Comparison of ENCODE assay signal across 19 cellular contexts in the genomic region with DNA sequence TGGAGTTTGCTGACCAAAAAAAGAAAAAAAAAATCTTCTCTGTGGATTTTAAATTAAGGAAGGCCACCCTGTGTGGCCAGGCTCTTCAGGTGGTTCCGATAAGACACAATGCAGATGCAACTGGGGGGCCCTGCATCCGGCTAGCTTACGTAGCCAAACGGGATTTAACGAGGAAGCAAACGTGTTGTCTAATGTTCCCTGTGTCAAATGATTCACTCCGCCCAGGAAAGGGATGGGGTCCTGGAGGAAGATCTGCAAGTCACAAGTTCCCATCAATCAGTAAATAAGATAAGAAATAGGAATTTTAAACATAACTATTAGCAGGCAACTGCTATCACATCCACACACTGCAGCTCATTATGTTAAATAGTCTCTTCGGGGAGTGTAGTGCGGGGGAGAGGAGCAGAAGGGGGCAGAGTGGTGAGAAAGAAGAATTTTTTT.
DNase-seq lines count a peak whose midpoint lies in the region; ATAC-seq, FAIRE-seq and TF ChIP-seq lines count a peak whose summit lies in the region.
"Had no signal": no experiment of that assay in that cellular context is flagged by ENCODE, and none has a peak within 500 bp of the region (broad histone marks: within the 10 kb centered on the region; RNA-seq: fewer than 3 reads in every experiment).

No MANE protein-coding gene starts in this region.

- ATAC-seq in foreskin keratinocyte = no peak
- ATAC-seq: Right ventricle myocardium inferior had no signal

- TF ChIP-seq POLR2A in endothelial cell of umbilical vein (IDR thresholded peaks at IDR 0.05; ENCODE audit: low read depth, low read length) = no peak

- H3K36me3 ChIP-seq in BLaER1 treated with 17β-estradiol and CSF1 and Interleukin-3, amounts not matched to agents 10 nM and 100 nM = no peaks in the 10 kb centered on the region
- H3K36me3 ChIP-seq in OCI-LY3 (replicated peaks; ENCODE audit: low read depth, low read length) (no peaks in the 10 kb centered on the region), endothelial cell of umbilical vein (ENCODE audit: control insufficient read depth in 2 of 2, extremely low read depth in 1 of 2, insufficient read depth in 2 of 2, low read length in 2 of 2) (no peaks in the 10 kb centered on the region), neural cell (ENCODE audit: insufficient read depth, low read length) (no peaks in the 10 kb centered on the region), right atrium auricular region (no peaks in the 10 kb centered on the region), Karpas-422 (ENCODE audit: insufficient read depth, low read length) (no peaks in the 10 kb centered on the region)
- H3K36me3 ChIP-seq: cardiac muscle cell, HAP-1 had no signal

- POLR2A ChIA-PET in endothelial cell of umbilical vein (lab: Charles Lee) = no interaction called here

- peaks cover 27 to 35% (median 30%) of the 10 kb centered on the region in 10 experiments for H3K4me1 ChIP-seq in BLaER1 treated with 17β-estradiol and CSF1 and Interleukin-3, amounts not matched to agents 10 nM and 100 nM
- peaks cover 52% of the 10 kb centered on the region for H3K4me1 ChIP-seq in OCI-LY3 (ENCODE audit: low read length)
- H3K4me1 ChIP-seq in endothelial cell of umbilical vein (ENCODE audit: control insufficient read depth, extremely low read depth, insufficient read depth, low read length) = peaks cover 16% of the 10 kb centered on the region
- no peaks in the 10 kb centered on the region for H3K4me1 ChIP-seq in right atrium auricular region
- H3K4me1 ChIP-seq in foreskin keratinocyte = peaks cover 13% of the 10 kb centered on the region
- 0 out of 2 replicates have a peak, but pooled peaks cover 3% of the 10 kb centered on the region for H3K4me1 ChIP-seq in Karpas-422 (ENCODE audit: low read length)
- H3K4me1 ChIP-seq: parathyroid adenoma had no signal

- no peaks in the 10 kb centered on the region for H4K20me1 ChIP-seq in BLaER1 treated with 17β-estradiol and CSF1 and Interleukin-3, amounts not matched to agents 10 nM and 100 nM
- H4K20me1 ChIP-seq in OCI-LY3 (ENCODE audit: insufficient read depth, low read length) (peaks cover 93% of the 10 kb centered on the region), endothelial cell of umbilical vein (replicated peaks; ENCODE audit: control insufficient read depth, extremely low read depth, insufficient read depth, low read length) (no peaks in the 10 kb centered on the region), neural cell (ENCODE audit: insufficient read depth) (no peaks in the 10 kb centered on the region), Karpas-422 (ENCODE audit: insufficient read depth, low read depth, low read length) (no peaks in the 10 kb centered on the region)

- H2AFZ ChIP-seq in OCI-LY3 (ENCODE audit: low read depth, low read length) (no peak overlapping the region), endothelial cell of umbilical vein (ENCODE audit: low read depth, low read length) (no peak overlapping the region), neural cell (ENCODE audit: low read depth, low read length) (no peak overlapping the region), Karpas-422 (ENCODE audit: low read length) (no peak overlapping the region)
- H2AFZ ChIP-seq: parathyroid adenoma had no signal

- H3K9me3 ChIP-seq in BLaER1 treated with 17β-estradiol and CSF1 and Interleukin-3, amounts not matched to agents 10 nM and 100 nM (replicated peaks in 1 of 11) = no peaks in the 10 kb centered on the region
- H3K9me3 ChIP-seq in OCI-LY3 (ENCODE audit: insufficient read depth, low read length) (no peaks in the 10 kb centered on the region), endothelial cell of umbilical vein (replicated peaks; ENCODE audit: control insufficient read depth, insufficient read depth, low read length) (no peaks in the 10 kb centered on the region), neural cell (ENCODE audit: low read length) (no peaks in the 10 kb centered on the region), right atrium auricular region (no peaks in the 10 kb centered on the region), Karpas-422 (ENCODE audit: low read length) (no peaks in the 10 kb centered on the region)
- H3K9me3 ChIP-seq: HAP-1 had no signal

- no TSS peak for BruUV-seq in endothelial cell of umbilical vein (replicated peaks; lab: Mats Ljungman, UMichigan)

- H3K9me2 ChIP-seq in neural cell (ENCODE audit: insufficient read depth, low read length) = no peaks in the 10 kb centered on the region
- H3K9me2 ChIP-seq in Karpas-422 (replicated peaks; ENCODE audit: insufficient read depth, low read length) = no peaks in the 10 kb centered on the region

- no peak overlapping the region for H3K27ac ChIP-seq in BLaER1 treated with 17β-estradiol and CSF1 and Interleukin-3, amounts not matched to agents 10 nM and 100 nM
- H3K27ac ChIP-seq in OCI-LY3 (ENCODE audit: low read length) (no peak overlapping the region), endothelial cell of umbilical vein (ENCODE audit: insufficient read depth, low read depth, low read length) (no peak overlapping the region), neural cell (ENCODE audit: low read length) (no peak overlapping the region), right atrium auricular region (no peak overlapping the region), foreskin keratinocyte (no peak overlapping the region), Karpas-422 (ENCODE audit: low read length) (no peak overlapping the region)
- H3K27ac ChIP-seq: cardiac muscle cell, parathyroid adenoma had no signal

- peaks cover 0 to 32% (median 0%) of the 10 kb centered on the region in 11 experiments; a peak in 4 of 22 replicates for H3K27me3 ChIP-seq in BLaER1 treated with 17β-estradiol and CSF1 and Interleukin-3, amounts not matched to agents 10 nM and 100 nM
- H3K27me3 ChIP-seq in OCI-LY3 (ENCODE audit: low read depth, low read length) (peaks cover 97% of the 10 kb centered on the region), endothelial cell of umbilical vein (ENCODE audit: control insufficient read depth in 2 of 2, insufficient read depth in 2 of 2, low read length in 2 of 2) (no peaks in the 10 kb centered on the region), neural cell (ENCODE audit: insufficient read depth, low read depth, low read length) (peaks cover 52% of the 10 kb centered on the region), right atrium auricular region (no peaks in the 10 kb centered on the region), foreskin keratinocyte (peaks cover 5% of the 10 kb centered on the region), Karpas-422 (ENCODE audit: low read length) (no peaks in the 10 kb centered on the region)
- H3K27me3 ChIP-seq: cardiac muscle cell had no signal

- peak; percentile 13 for DNase-seq in endothelial cell of umbilical vein (ENCODE audit: low read depth, low spot score)
- DNase-seq in RCC 7860 (ENCODE audit: low spot score) = no peak
- no peak for DNase-seq in right atrium auricular region (ENCODE audit: low spot score)
- no peak for DNase-seq in foreskin keratinocyte
- DNase-seq in Karpas-422 = no peak
- DNase-seq: kidney; midbrain; NCI-H1105 treated with DMSO at 0.1 percent for 48 hours; stimulated activated CD4-positive, alpha-beta T cell treated with anti-CD3 and anti-CD28 coated beads, Interleukin-12 subunit alpha, Interleukin-12 subunit beta, amount 100 ng/mL, for 4 hours; T-helper 9 cell had no signal

- no peaks in the 10 kb centered on the region for H3F3A ChIP-seq in neural cell (ENCODE audit: insufficient read depth, low read length, poor library complexity, severe bottlenecking)

- no peak for TF ChIP-seq EP300 in neural cell (conservative IDR thresholded peaks at IDR 0.05; ENCODE audit: poor library complexity, severe bottlenecking)

- peak overlapping the region; percentile 48 to 83 (median 67) for H3K4me2 ChIP-seq in BLaER1 treated with 17β-estradiol and CSF1 and Interleukin-3, amounts not matched to agents 10 nM and 100 nM
- H3K4me2 ChIP-seq in OCI-LY3 (ENCODE audit: low read length) (peak overlapping the region; percentile 53), endothelial cell of umbilical vein (ENCODE audit: insufficient read depth, low read length) (peak overlapping the region; percentile 31), neural cell (ENCODE audit: low read length) (peak overlapping the region; percentile 49), Karpas-422 (ENCODE audit: low read depth, low read length, poor library complexity, severe bottlenecking) (no peak overlapping the region)

- dilution Hi-C loops in endothelial cell of umbilical vein (cut with MboI; ENCODE audit: extremely low pct_ligation_motif_present, low sequenced_read_pairs) = no loop called here

- H3K4me3 ChIP-seq in BLaER1 treated with 17β-estradiol and CSF1 and Interleukin-3, amounts not matched to agents 10 nM and 100 nM = no peak overlapping the region
- peak overlapping the region; percentile 4; the same call in 1 of the 2 replicates for H3K4me3 ChIP-seq in OCI-LY3 (ENCODE audit: low read length)
- peak overlapping the region in 1 of 3 experiments; percentile 3 for H3K4me3 ChIP-seq in endothelial cell of umbilical vein (replicated peaks in 1 of 3; ENCODE audit: insufficient read depth in 1 of 3, low read depth in 1 of 3, low read length in 3 of 3)
- peak overlapping the region; percentile 54 for H3K4me3 ChIP-seq in neural cell (ENCODE audit: low read length)
- H3K4me3 ChIP-seq in right atrium auricular region = no peak overlapping the region
- no peak overlapping the region for H3K4me3 ChIP-seq in Karpas-422 (ENCODE audit: low read length)
- H3K4me3 ChIP-seq: cardiac muscle cell, GM12878, HAP-1 had no signal

- peak; percentile 5; the same call in 1 of the 2 replicates for TF ChIP-seq CTCF in OCI-LY3 (IDR thresholded peaks at IDR 0.05; ENCODE audit: low read depth, low read length)
- no peak for TF ChIP-seq CTCF in endothelial cell of umbilical vein (IDR thresholded peaks at IDR 0.05; ENCODE audit: extremely low read depth in 1 of 2, insufficient read depth in 1 of 2, low read depth in 1 of 2, low read length in 2 of 2)
- no peak for TF ChIP-seq CTCF in neural cell (IDR thresholded peaks at IDR 0.05; ENCODE audit: poor library complexity, severe bottlenecking)
- TF ChIP-seq CTCF in right atrium auricular region (IDR thresholded peaks at IDR 0.05) = no peak
- TF ChIP-seq CTCF in foreskin keratinocyte (conservative IDR thresholded peaks at IDR 0.05) = no peak

- no peaks in the 10 kb centered on the region for H3K9me1 ChIP-seq in endothelial cell of umbilical vein (replicated peaks; ENCODE audit: control insufficient read depth, extremely low read depth, insufficient read depth, low read length)

- H3K9ac ChIP-seq in BLaER1 treated with 17β-estradiol and CSF1 and Interleukin-3, amounts not matched to agents 10 nM and 100 nM = no peak overlapping the region
- H3K9ac ChIP-seq in OCI-LY3 (ENCODE audit: low read length) (no peak overlapping the region), endothelial cell of umbilical vein (replicated peaks; ENCODE audit: extremely low read depth, insufficient read depth, low read length) (no peak overlapping the region), neural cell (ENCODE audit: low read length) (no peak overlapping the region), Karpas-422 (ENCODE audit: low read length) (no peak overlapping the region)
- H3K9ac ChIP-seq: parathyroid adenoma had no signal

- FAIRE-seq in endothelial cell of umbilical vein (lab: Jason Lieb, UNC) (no peak), RCC 7860 (lab: Jason Lieb, UNC) (no peak)
- FAIRE-seq: GM12878, kidney, urothelium cell line had no signal

- H3K79me2 ChIP-seq in OCI-LY3 (ENCODE audit: low read length) (no peaks in the 10 kb centered on the region), endothelial cell of umbilical vein (ENCODE audit: control insufficient read depth, insufficient read depth, low read length) (no peaks in the 10 kb centered on the region), neural cell (replicated peaks; ENCODE audit: insufficient read depth, low read length) (no peaks in the 10 kb centered on the region), Karpas-422 (ENCODE audit: low read length) (no peaks in the 10 kb centered on the region)
- H3K79me2 ChIP-seq: parathyroid adenoma had no signal

- CTCF ChIA-PET in endothelial cell of umbilical vein (lab: Charles Lee) = interaction anchor here (1.0 to 1.4 kb wide), 5 partner anchors 22 to 292 kb away, joined by 3 to 11 read pairs (median 4); no protein-coding TSS in a partner anchor

- intact Hi-C loops in endothelial cell of umbilical vein (cut with micrococcal nuclease) = loop anchor here (1.0 to 2.0 kb wide), 3 partner anchors 218 to 291 kb away; no protein-coding TSS in a partner anchor

- TF ChIP-seq RAD21 in neural cell (conservative IDR thresholded peaks at IDR 0.05) = no peak

Comparison
In these comparisons a context has a peak if more than half of its experiments do, and no peak if none do; other contexts are left out.
1. H3K4me3 ChIP-seq: peak in OCI-LY3 (single experiment) and neural cell (single experiment); none in BLaER1 treated with 17β-estradiol and CSF1 and Interleukin-3, amounts not matched to agents 10 nM and 100 nM (0 of 10), right atrium auricular region (0 of 2) and Karpas-422 (single experiment).